Comparison of ENCODE assay signal across 18 cellular contexts in the genomic region with DNA sequence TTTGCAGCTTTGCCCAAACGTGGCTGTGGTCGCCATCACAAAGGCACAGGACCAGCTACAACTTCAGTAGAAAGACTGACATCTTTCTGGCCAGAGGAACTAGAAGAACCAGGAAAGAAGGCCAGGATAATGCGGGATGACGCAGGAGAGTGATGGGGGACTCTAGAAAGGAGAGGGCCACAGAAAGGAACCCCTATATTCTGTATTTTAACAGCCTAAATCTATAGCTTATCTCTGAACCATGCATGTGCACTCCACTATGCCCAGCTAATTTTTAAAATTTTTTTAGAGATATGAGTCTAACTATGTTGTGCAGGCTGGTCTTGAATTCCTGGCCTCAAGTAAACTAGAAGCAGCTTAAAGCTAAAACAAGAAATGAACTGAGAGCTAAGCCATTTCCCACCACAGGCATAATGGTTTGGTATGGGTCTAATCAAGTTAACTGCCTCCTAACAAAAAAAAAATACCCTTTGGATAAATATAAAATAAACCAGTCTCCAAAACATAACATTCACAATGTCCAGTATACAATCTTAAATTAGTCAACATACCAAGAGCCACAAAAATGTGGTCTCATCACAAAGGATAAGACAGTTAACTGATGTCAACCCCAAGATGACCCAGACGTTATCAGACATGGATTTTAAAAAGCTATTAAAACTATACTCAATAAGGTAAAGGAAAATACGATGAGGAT.
"Had no signal": no experiment of that assay in that cellular context is flagged by ENCODE, and none has a peak within 500 bp of the region (broad histone marks: within the 10 kb centered on the region; RNA-seq: fewer than 3 reads in every experiment).

No MANE protein-coding gene starts in this region.

- FAIRE-seq: astrocyte had no signal

- H3K4me3 ChIP-seq: right atrium auricular region, testis, upper lobe of right lung had no signal

- H3K27me3 ChIP-seq: right atrium auricular region, testis, upper lobe of right lung had no signal

- H3K9me3 ChIP-seq: right atrium auricular region, testis, upper lobe of right lung had no signal

- H3K27ac ChIP-seq: right atrium auricular region, testis, upper lobe of right lung had no signal

- H3K27me3 Mint-ChIP-seq: activated naive CD4-positive, alpha-beta T cell treated with anti-CD3 and anti-CD28 coated beads, Interleukin-2, amount 10 ng/mL, durations not matched to agents 7 days and 5 days; effector memory CD8-positive, alpha-beta T cell; memory B cell; natural killer cell treated with Interleukin-12 subunit alpha and Interleukin-12 subunit beta and Interleukin-15 and Interleukin-18, amount 100 ng/mL, for 72 hours; stimulated activated naive CD8-positive, alpha-beta T cell treated with anti-CD3 and anti-CD28 coated beads, Interleukin-15, amount 100 ng/mL, for 72 hours had no signal

- H3K4me1 Mint-ChIP-seq: activated naive CD4-positive, alpha-beta T cell treated with anti-CD3 and anti-CD28 coated beads, Interleukin-2, amount 10 ng/mL, durations not matched to agents 7 days and 5 days had no signal

- H3K4me3 Mint-ChIP-seq: activated naive CD4-positive, alpha-beta T cell treated with anti-CD3 and anti-CD28 coated beads, Interleukin-2, amount 10 ng/mL, durations not matched to agents 7 days and 5 days; effector memory CD8-positive, alpha-beta T cell; memory B cell; natural killer cell treated with Interleukin-12 subunit alpha and Interleukin-12 subunit beta and Interleukin-15 and Interleukin-18, amount 100 ng/mL, for 72 hours; stimulated activated naive CD8-positive, alpha-beta T cell treated with anti-CD3 and anti-CD28 coated beads, Interleukin-15, amount 100 ng/mL, for 72 hours had no signal

- H3K27ac Mint-ChIP-seq: activated naive CD4-positive, alpha-beta T cell treated with anti-CD3 and anti-CD28 coated beads, Interleukin-2, amount 10 ng/mL, durations not matched to agents 7 days and 5 days; natural killer cell treated with Interleukin-12 subunit alpha and Interleukin-12 subunit beta and Interleukin-15 and Interleukin-18, amount 100 ng/mL, for 72 hours had no signal

- H3K9me3 Mint-ChIP-seq: activated naive CD4-positive, alpha-beta T cell treated with anti-CD3 and anti-CD28 coated beads, Interleukin-2, amount 10 ng/mL, durations not matched to agents 7 days and 5 days; effector memory CD8-positive, alpha-beta T cell; memory B cell; natural killer cell treated with Interleukin-12 subunit alpha and Interleukin-12 subunit beta and Interleukin-15 and Interleukin-18, amount 100 ng/mL, for 72 hours; stimulated activated naive CD8-positive, alpha-beta T cell treated with anti-CD3 and anti-CD28 coated beads, Interleukin-15, amount 100 ng/mL, for 72 hours had no signal

- DNase-seq: activated CD4-positive, alpha-beta T cell treated with anti-CD3 and anti-CD28 coated beads, Interleukin-2, amount 50 U/mL, for 1 hour; activated naive CD4-positive, alpha-beta T cell treated with anti-CD3 and anti-CD28 coated beads, Interleukin-2, amount 10 ng/mL, durations not matched to agents 7 days and 5 days; activated T-cell treated with anti-CD3 and anti-CD28 coated beads, Interleukin-2, amount 50 U/mL, for 1 hour; dermis blood vessel endothelial cell; effector memory CD8-positive, alpha-beta T cell; kidney glomerular epithelial cell; left ventricle myocardium superior; nucleus accumbens; stimulated activated naive CD8-positive, alpha-beta T cell treated with anti-CD3 and anti-CD28 coated beads, Interleukin-15, amount 100 ng/mL, for 72 hours; T-helper 1 cell; T1000; testis; upper lobe of right lung had no signal

- ATAC-seq: activated CD4-positive, CD25-positive, alpha-beta regulatory T cell treated with anti-CD3 and anti-CD28 coated beads, Interleukin-2, amount 50 U/mL, for 24 hours; effector memory CD8-positive, alpha-beta T cell; natural killer cell treated with Interleukin-12 subunit alpha and Interleukin-12 subunit beta and Interleukin-15 and Interleukin-18, amount 100 ng/mL, for 72 hours; stimulated activated naive CD8-positive, alpha-beta T cell treated with anti-CD3 and anti-CD28 coated beads, Interleukin-15, amount 100 ng/mL, for 72 hours; upper lobe of right lung had no signal

- H3K4me1 ChIP-seq: testis, upper lobe of right lung had no signal
